28 cellular contexts compared by ENCODE assay signal in the genomic region with DNA sequence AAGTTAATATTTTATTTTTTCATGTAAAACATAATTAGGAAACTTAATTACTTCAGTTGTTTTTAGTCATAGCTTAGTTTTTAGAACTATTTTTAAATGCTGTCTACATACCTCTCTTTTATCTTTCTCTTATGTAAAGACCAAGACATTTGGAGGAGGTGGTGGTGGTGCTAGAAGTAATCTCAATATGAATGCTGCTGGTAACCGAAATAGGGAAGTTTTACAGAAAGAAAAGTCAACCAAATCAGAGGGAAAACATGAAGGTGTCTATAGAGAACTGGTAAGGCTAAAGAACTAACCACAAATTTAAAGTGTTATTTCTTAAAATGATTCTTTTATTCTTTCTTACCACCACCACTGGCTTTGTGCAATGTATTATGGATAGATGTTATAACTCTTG.
A peak's percentile ranks its signal among the peaks of the same experiment; 100 is the strongest.
DNase-seq lines count a peak whose midpoint lies in the region; ATAC-seq and TF ChIP-seq lines count a peak whose summit lies in the region.
"Had no signal": no experiment of that assay in that cellular context is flagged by ENCODE, and none has a peak within 500 bp of the region (broad histone marks: within the 10 kb centered on the region; RNA-seq: fewer than 3 reads in every experiment).

No MANE protein-coding gene starts in this region.

- peaks cover 20% of the 10 kb centered on the region for H3K9me3 ChIP-seq in HUES6 (ENCODE audit: control insufficient read depth, insufficient read depth, low read depth, low read length)

- no peak overlapping the region for H3K4me3 ChIP-seq in HUES6 (ENCODE audit: low read depth, low read length)

- peaks cover 20% of the 10 kb centered on the region for H3K36me3 ChIP-seq in HUES6 (ENCODE audit: control insufficient read depth, insufficient read depth, low read length)

- H3K9me3 Mint-ChIP-seq in activated naive CD4-positive, alpha-beta T cell treated with anti-CD3 and anti-CD28 coated beads, Interleukin-2, amount 50 U/mL, for 72 hours: peaks cover 3 to 9% of the 10 kb centered on the region in 2 donors

- DNase-seq in GM10248 (ENCODE audit: extremely low spot score) (peak; percentile 22), NCI-H2171 treated with DMSO at 0.1 percent for 48 hours (lab: John Stamatoyannopoulos, UW) (no peak), iPS-NIHi11 (ENCODE audit: low spot score) (no peak)
- DNase-seq in activated naive CD4-positive, alpha-beta T cell treated with anti-CD3 and anti-CD28 coated beads, Interleukin-2, amount 50 U/mL, for 72 hours (ENCODE audit: low spot score in 2 of 2): no peak
- DNase-seq: activated CD4-positive, alpha-beta T cell treated with anti-CD3 and anti-CD28 coated beads, Interleukin-2, amount 10 ng/mL, durations not matched to agents 7 days and 5 days; activated CD8-positive, alpha-beta memory T cell treated with anti-CD3 and anti-CD28 coated beads, Interleukin-2, amount 10 ng/mL, durations not matched to agents 7 days and 5 days; activated naive CD4-positive, alpha-beta T cell treated with anti-CD3 and anti-CD28 coated beads, Interleukin-2, amount 50 U/mL, for 16 hours; AML-193; CD8-positive, alpha-beta T cell; DMS153; effector CD8-positive, alpha-beta T cell; IMR-90; left colon; mesenchymal stem cell; NCI-H2081 treated with DMSO at 0.1 percent for 48 hours; NCI-H446; NCI-H82; OCI-M1; trophoblast cell had no signal

- no peaks in the 10 kb centered on the region for H3K27me3 ChIP-seq in HUES6 (ENCODE audit: control insufficient read depth, insufficient read depth, low read length)

- CTCF ChIA-PET in GM10248 (lab: Yijun Ruan, JAX): no interaction called here

- POLR2A ChIA-PET in GM10248 (lab: Yijun Ruan, JAX): no interaction called here

- H3K27ac Mint-ChIP-seq in activated naive CD4-positive, alpha-beta T cell treated with anti-CD3 and anti-CD28 coated beads, Interleukin-2, amount 50 U/mL, for 72 hours: no peak overlapping the region
- H3K27ac Mint-ChIP-seq: activated CD4-positive, alpha-beta T cell treated with anti-CD3 and anti-CD28 coated beads, Interleukin-2, amount 10 ng/mL, durations not matched to agents 7 days and 5 days; activated CD8-positive, alpha-beta memory T cell treated with anti-CD3 and anti-CD28 coated beads, Interleukin-2, amount 10 ng/mL, durations not matched to agents 7 days and 5 days; activated T-helper 1 cell treated with anti-CD3 and anti-CD28 coated beads, Interleukin-12 subunit alpha, Interleukin-12 subunit beta, Interleukin-2, Interleukin-4 antibody, amounts not matched to agents 30 ng/mL and 10 ng/mL and 1 ng/mL, durations not matched to agents 14 hours and 24 hours and 36 hours; CD8-positive, alpha-beta T cell; progenitor cell of endocrine pancreas had no signal

- peaks cover 5% of the 10 kb centered on the region; the same call in 1 of the 2 replicates for H3K4me1 ChIP-seq in HUES6 (ENCODE audit: control insufficient read depth, insufficient read depth, low read length)

- ATAC-seq in GM18909 (IDR thresholded peaks at IDR 0.05; ENCODE audit: poor library complexity, unreplicated experiment) (peak; percentile 51), HG02759 (IDR thresholded peaks at IDR 0.05; ENCODE audit: unreplicated experiment) (peak; percentile 53), HG03108 (IDR thresholded peaks at IDR 0.05; ENCODE audit: unreplicated experiment) (no peak)
- ATAC-seq in activated naive CD4-positive, alpha-beta T cell treated with anti-CD3 and anti-CD28 coated beads, Interleukin-2, amount 50 U/mL, for 72 hours: no peak
- ATAC-seq: activated CD8-positive, alpha-beta memory T cell treated with anti-CD3 and anti-CD28 coated beads, Interleukin-2, amount 10 ng/mL, durations not matched to agents 7 days and 5 days; CD8-positive, alpha-beta T cell; left colon; SK-N-SH treated with all-trans-retinoic acid at 6 μM for 48 hours had no signal

- no peak overlapping the region for H3K9ac ChIP-seq in HUES6 (ENCODE audit: low read length)

- H3K27ac ChIP-seq in HUES6 (ENCODE audit: low read depth, low read length): peak overlapping the region; percentile 3; the same call in 1 of the 2 replicates
- H3K27ac ChIP-seq: HL-60, VCaP had no signal

- peaks cover 52 to 56% of the 10 kb centered on the region in 2 donors for H3K36me3 Mint-ChIP-seq in activated naive CD4-positive, alpha-beta T cell treated with anti-CD3 and anti-CD28 coated beads, Interleukin-2, amount 50 U/mL, for 72 hours

- no peak for TF ChIP-seq CTCF in GM10248 (IDR thresholded peaks at IDR 0.05; ENCODE audit: control extremely low read depth, extremely low read depth, low read depth, missing control alignments)

Comparison
In these comparisons a context has a peak if more than half of its experiments do, and no peak if none do; other contexts are left out.
1. ATAC-seq: peak in GM18909 (single experiment) and HG02759 (single experiment); none in activated naive CD4-positive, alpha-beta T cell treated with anti-CD3 and anti-CD28 coated beads, Interleukin-2, amount 50 U/mL, for 72 hours (0 of 2) and HG03108 (single experiment).